ENCODE assay signal across 8 cellular contexts in genomic region chr11:32583451-32584271, GRCh38. TPM values are rescaled to one million over a fixed set of nuclear protein-coding genes. Genes with fewer than 3 reads are reported as not detected.
DNase-seq lines count a peak whose midpoint lies in the region; ATAC-seq, FAIRE-seq and TF ChIP-seq lines count a peak whose summit lies in the region.

Gene EIF3M, plus strand, starts transcription at chr11:32583831. Its CDS starts 57 bp downstream, at chr11:32583888.

- no peaks in the 10 kb centered on the region for H3K9me3 ChIP-seq in OCI-LY7 (ENCODE audit: low read length)
- no peaks in the 10 kb centered on the region for H3K9me3 ChIP-seq in mononuclear cell (ENCODE audit: low read depth, low read length)

- DNase-seq in D721Med (ENCODE audit: insufficient read length, low spot score) = peak; percentile 49
- DNase-seq in HuH-7.5 (ENCODE audit: low spot score) = peak; percentile 52
- peak; percentile 98 for DNase-seq in OCI-LY7 (ENCODE audit: low spot score)
- DNase-seq in activated T-cell treated with anti-CD3 and anti-CD28 coated beads for 1 hour (ENCODE audit: low read depth) = peak; percentile 90
- DNase-seq in epidermal melanocyte (ENCODE audit: insufficient read length, low spot score) = peak; percentile 81
- DNase-seq in stimulated activated CD8-positive, alpha-beta memory T cell treated with anti-CD3 and anti-CD28 coated beads, Interleukin-4, amount 100 ng/mL, for 1 hour (ENCODE audit: low read depth in 2 of 2, low spot score in 1 of 2) = peak; percentile 86 to 91

- BruUV-seq in OCI-LY7 (replicated peaks; lab: Mats Ljungman, UMichigan) = TSS peak; percentile 71

- H3K9me2 ChIP-seq in OCI-LY7 (ENCODE audit: insufficient read depth, low read length) = no peaks in the 10 kb centered on the region

- H3K27me3 ChIP-seq in mononuclear cell (ENCODE audit: insufficient read depth, low read length) = no peaks in the 10 kb centered on the region

- peak within 1 kb of the TSS; percentile 98 for H3K4me3 ChIP-seq in OCI-LY7 (ENCODE audit: low read depth, low read length, poor library complexity, severe bottlenecking)
- peak within 1 kb of the TSS; percentile 94 for H3K4me3 ChIP-seq in mononuclear cell (ENCODE audit: low read length)

- POLR2A ChIA-PET in OCI-LY7 (lab: Charles Lee) = interaction anchor here (0.6 to 1.6 kb wide), 6 partner anchors 11 to 279 kb away, joined by 3 to 6 read pairs (median 4); no protein-coding TSS in a partner anchor

- FAIRE-seq in D721Med (lab: Jason Lieb, UNC) = no peak

- peak; percentile 95 for ATAC-seq in GM21526 (IDR thresholded peaks at IDR 0.05; ENCODE audit: low FRiP score, unreplicated experiment)

- peak within 1 kb of the TSS; percentile 72 for H3K27ac ChIP-seq in OCI-LY7 (ENCODE audit: low read depth, low read length, poor library complexity, severe bottlenecking)

- H3K4me1 ChIP-seq in OCI-LY7 (ENCODE audit: insufficient read depth, low read length, poor library complexity, severe bottlenecking) (peaks cover 32% of the 10 kb centered on the region), mononuclear cell (ENCODE audit: insufficient read depth, low read length) (peaks cover 39% of the 10 kb centered on the region)

- H3K79me2 ChIP-seq in OCI-LY7 (ENCODE audit: insufficient read depth, low read depth, low read length) = peaks cover 50% of the 10 kb centered on the region

- TF ChIP-seq CTCF in D721Med (IDR thresholded peaks at IDR 0.05; ENCODE audit: insufficient read depth, missing control alignments) (no peak), OCI-LY7 (conservative IDR thresholded peaks at IDR 0.05; ENCODE audit: low read length) (no peak)

- peaks cover 32% of the 10 kb centered on the region for H3K36me3 ChIP-seq in OCI-LY7 (ENCODE audit: insufficient read depth, low read length)

- H4K20me1 ChIP-seq in OCI-LY7 (ENCODE audit: insufficient read depth, low read length) = peaks cover 39% of the 10 kb centered on the region

- peak within 1 kb of the TSS; percentile 96 for H3K4me2 ChIP-seq in OCI-LY7 (ENCODE audit: low read length)

- H2AFZ ChIP-seq in OCI-LY7 (ENCODE audit: low read length) = peak within 1 kb of the TSS; percentile 81

- intact Hi-C loops in OCI-LY7 (cut with micrococcal nuclease; ENCODE audit: unreplicated experiment) = loop anchor here (5.0 to 10.0 kb wide), 3 partner anchors 199 to 581 kb away; partner anchors contain the start of genes CSTF3 and QSER1

- CTCF ChIA-PET in OCI-LY7 (lab: Charles Lee; ENCODE audit: unreplicated experiment) = interaction anchor here (0.6 kb wide), 1 partner anchor 11 kb away, joined by 4 read pairs; no protein-coding TSS in a partner anchor

RNA-seq across cellular contexts. Expression of gene EIF3M, which starts in this region (rescaled TPM):
- total RNA-seq in OCI-LY7 (2014; rRNA removed; shearing (Covaris generic)) = 377 and 385 TPM in 2 replicates
- 329 and 352 TPM in 2 replicates for total RNA-seq in OCI-LY7 (2022)
- total RNA-seq in mononuclear cell = 466 TPM

Comparison
In these comparisons a context has a peak if more than half of its experiments do, and no peak if none do; other contexts are left out.
1. Peak in every context shown above with its lines: DNase-seq, ATAC-seq, H3K4me3 ChIP-seq and H3K27ac ChIP-seq.